7 cellular contexts compared by ENCODE assay signal in the genomic region with DNA sequence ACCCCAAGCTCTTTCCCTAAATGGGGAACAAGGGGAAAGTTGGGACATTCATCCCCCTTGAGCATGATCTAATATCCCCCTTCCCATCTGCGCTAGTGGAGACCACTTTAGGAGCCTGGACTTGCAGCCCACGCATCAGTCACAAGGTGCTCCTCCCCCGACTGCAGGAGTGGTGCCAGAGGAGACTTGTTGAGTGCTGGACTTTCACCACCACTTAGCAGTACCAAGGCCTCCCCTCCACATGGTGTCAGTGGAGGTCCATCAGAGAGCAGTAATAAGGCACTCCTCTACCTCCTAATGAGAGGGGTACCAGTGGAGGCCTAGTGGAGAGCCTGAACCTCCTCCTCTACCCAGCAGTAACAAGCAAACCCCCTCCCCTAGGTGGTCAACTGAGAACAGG. TPM values are rescaled to one million over a fixed set of nuclear protein-coding genes. Genes with fewer than 3 reads are reported as not detected.
DNase-seq lines count a peak whose midpoint lies in the region; ATAC-seq and TF ChIP-seq lines count a peak whose summit lies in the region.

No MANE protein-coding gene starts in this region.

- peak; percentile 29 for DNase-seq in RPMI8226
- peak in 1 of 2 donors; percentile 1 for DNase-seq in foreskin keratinocyte
- no peak for DNase-seq in inferior parietal cortex (ENCODE audit: extremely low spot score)
- DNase-seq in NCI-H1092 (lab: John Stamatoyannopoulos, UW) = no peak
- DNase-seq in AG20443 (ENCODE audit: low spot score) = no peak

- H3K4me1 ChIP-seq in foreskin keratinocyte = no peaks in the 10 kb centered on the region

- no peak overlapping the region for H3K27ac ChIP-seq in foreskin keratinocyte

- no peaks in the 10 kb centered on the region for H3K27me3 ChIP-seq in foreskin keratinocyte

- ATAC-seq in GM18498 (IDR thresholded peaks at IDR 0.05; ENCODE audit: unreplicated experiment) (peak; percentile 83), HG02610 (IDR thresholded peaks at IDR 0.05; ENCODE audit: unreplicated experiment) (peak; percentile 63), foreskin keratinocyte (peak; percentile 19)

- peak; percentile 43 for TF ChIP-seq CTCF in foreskin keratinocyte (conservative IDR thresholded peaks at IDR 0.05)

RNA-seq across cellular contexts. Expression of a gene that starts 22.5 kb away (rescaled TPM):
- 5.8 and 7.7 TPM in 2 replicates for total RNA-seq in foreskin keratinocyte
- 3.4 and 3.6 TPM in 2 replicates for polyA plus RNA-seq in foreskin keratinocyte

RNA-seq across cellular contexts. Expression of a gene that starts 22.7 kb away (rescaled TPM):
- 4.7 and 4.8 TPM in 2 replicates for total RNA-seq in foreskin keratinocyte
- 1.4 and 1.7 TPM in 2 replicates for polyA plus RNA-seq in foreskin keratinocyte

Comparison
In these comparisons a context has a peak if more than half of its experiments do, and no peak if none do; other contexts are left out.
1. ATAC-seq: peak in every context shown above with its lines; median percentile 83 in GM18498; 63 in HG02610; 19 in foreskin keratinocyte.